ENCODE assay signal across 20 cellular contexts in the genomic region with DNA sequence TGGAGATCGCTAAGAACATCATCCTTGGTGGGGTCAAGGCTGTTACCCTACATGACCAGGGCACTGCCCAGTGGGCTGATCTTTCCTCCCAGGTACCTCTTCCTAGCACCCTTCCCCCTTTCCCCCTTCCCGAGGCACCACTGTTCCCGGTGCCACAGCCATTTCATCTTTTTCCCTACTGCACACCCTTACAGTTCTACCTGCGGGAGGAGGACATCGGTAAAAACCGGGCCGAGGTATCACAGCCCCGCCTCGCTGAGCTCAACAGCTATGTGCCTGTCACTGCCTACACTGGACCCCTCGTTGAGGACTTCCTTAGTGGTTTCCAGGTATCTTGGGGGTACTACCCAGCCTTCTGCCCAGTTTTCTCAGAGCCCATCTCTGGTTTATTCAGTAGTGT.
"Had no signal": no experiment of that assay in that cellular context is flagged by ENCODE, and none has a peak within 500 bp of the region (broad histone marks: within the 10 kb centered on the region; RNA-seq: fewer than 3 reads in every experiment).

No MANE protein-coding gene starts in this region.

- H3K4me3 Mint-ChIP-seq: activated CD8-positive, alpha-beta T cell treated with anti-CD3 and anti-CD28 coated beads, Interleukin-2, amount 10 ng/mL, durations not matched to agents 7 days and 5 days; activated naive CD4-positive, alpha-beta T cell treated with anti-CD3 and anti-CD28 coated beads, Interleukin-2, amount 50 U/mL, for 24 hours; memory B cell had no signal

- H3K27ac Mint-ChIP-seq: activated CD8-positive, alpha-beta T cell treated with anti-CD3 and anti-CD28 coated beads, Interleukin-2, amount 10 ng/mL, durations not matched to agents 7 days and 5 days; activated naive CD4-positive, alpha-beta T cell treated with anti-CD3 and anti-CD28 coated beads, Interleukin-2, amount 50 U/mL, for 24 hours; memory B cell had no signal

- H3K27me3 Mint-ChIP-seq: activated naive CD4-positive, alpha-beta T cell treated with anti-CD3 and anti-CD28 coated beads, Interleukin-2, amount 50 U/mL, for 24 hours; central memory CD8-positive, alpha-beta T cell; memory B cell had no signal

- H3K27ac ChIP-seq: colonic mucosa, dorsolateral prefrontal cortex, thyroid gland, upper lobe of right lung, WERI-Rb-1 had no signal

- ATAC-seq: activated CD8-positive, alpha-beta T cell treated with anti-CD3 and anti-CD28 coated beads, Interleukin-2, amount 10 ng/mL, durations not matched to agents 7 days and 5 days; upper lobe of right lung had no signal

- H3K4me3 ChIP-seq: colonic mucosa, dorsolateral prefrontal cortex, spleen, thyroid gland, upper lobe of right lung had no signal

- H3K9me3 Mint-ChIP-seq: activated naive CD4-positive, alpha-beta T cell treated with anti-CD3 and anti-CD28 coated beads, Interleukin-2, amount 50 U/mL, for 24 hours; central memory CD8-positive, alpha-beta T cell; memory B cell had no signal

- H3K4me2 ChIP-seq: SK-N-SH had no signal

- FAIRE-seq: TTC549 had no signal

- DNase-seq: activated CD4-positive, alpha-beta T cell treated with anti-CD3 and anti-CD28 coated beads for 1 hour; activated CD4-positive, alpha-beta T cell treated with anti-CD3 and anti-CD28 coated beads, Interleukin-2, amount 50 U/mL, for 1 hour; activated CD8-positive, alpha-beta T cell treated with anti-CD3 and anti-CD28 coated beads, Interleukin-2, amount 10 ng/mL, durations not matched to agents 7 days and 5 days; activated gamma-delta T cell treated with Interleukin-2 at 50 U/mL for 16 hours; colonic mucosa; dorsolateral prefrontal cortex; foreskin melanocyte; hypothalamus; retina; SK-N-SH; spleen; stimulated activated CD4-positive, alpha-beta T cell treated with anti-CD3 and anti-CD28 coated beads, Interleukin-4, amount 100 ng/mL, for 1 hour; stimulated activated naive CD4-positive, alpha-beta T cell treated with Interleukin-2 at 50 U/mL for 16 hours; thyroid gland; upper lobe of right lung; WERI-Rb-1 had no signal

- H3K9ac ChIP-seq: SK-N-SH had no signal

- H3K27me3 ChIP-seq: colonic mucosa, dorsolateral prefrontal cortex, spleen, thyroid gland, upper lobe of right lung had no signal

- H3K9me3 ChIP-seq: colonic mucosa, SK-N-SH, spleen, thyroid gland, upper lobe of right lung had no signal

- H3K36me3 Mint-ChIP-seq: activated naive CD4-positive, alpha-beta T cell treated with anti-CD3 and anti-CD28 coated beads, Interleukin-2, amount 50 U/mL, for 24 hours had no signal
